ENCODE assay signal across 30 cellular contexts in the genomic region with DNA sequence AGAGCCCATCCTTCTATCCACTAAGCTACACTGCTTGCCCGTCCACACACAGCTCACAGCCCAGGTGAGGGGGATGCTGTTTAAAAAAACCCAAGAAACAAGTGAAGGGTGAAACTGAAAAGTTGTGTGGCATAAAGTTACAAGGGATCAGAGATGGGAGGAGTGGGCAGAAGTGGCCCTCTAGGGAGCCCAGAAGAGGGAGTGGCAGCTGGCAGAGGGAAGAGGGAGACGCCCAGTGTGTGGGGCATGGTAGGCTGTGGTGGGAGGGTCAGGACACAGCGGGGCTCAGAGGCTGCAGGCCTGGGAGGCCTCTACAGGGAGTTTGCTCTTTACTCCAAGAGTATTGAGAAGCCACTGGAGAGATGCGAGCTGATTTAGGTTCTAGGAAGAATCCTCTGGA. TPM values are rescaled to one million over a fixed set of nuclear protein-coding genes. Genes with fewer than 3 reads are reported as not detected.
"Had no signal": no experiment of that assay in that cellular context is flagged by ENCODE, and none has a peak within 500 bp of the region (broad histone marks: within the 10 kb centered on the region; RNA-seq: fewer than 3 reads in every experiment).

No MANE protein-coding gene starts in this region.

- H3K4me1 ChIP-seq: psoas muscle, right atrium auricular region, right lobe of liver, stomach, testis, thyroid gland, transverse colon, upper lobe of left lung, vagina had no signal

- H3K4me3 ChIP-seq: left ventricle myocardium inferior, lung, psoas muscle, right atrium auricular region, right lobe of liver, smooth muscle cell, stomach, testis, thyroid gland, transverse colon, upper lobe of left lung, vagina had no signal

- H3K36me3 ChIP-seq: left ventricle myocardium inferior, neutrophil, right atrium auricular region, right lobe of liver, stomach, thyroid gland, transverse colon, upper lobe of left lung, vagina had no signal

- H3K4me3 Mint-ChIP-seq: immature natural killer cell; mesothelial cell of epicardium; natural killer cell; nephron progenitor cell; stimulated activated naive B cell treated with anti-CD40 and anti-IgM and Interleukin-4, amounts not matched to agents 10 μg/mL and 1 μg/mL and 100 μg/mL, for 72 hours had no signal

- ATAC-seq: left colon; natural killer cell; psoas muscle; right lobe of liver; stimulated activated naive B cell treated with anti-CD40 and anti-IgM and Interleukin-4, amounts not matched to agents 10 μg/mL and 1 μg/mL and 100 μg/mL, for 72 hours; stimulated activated naive CD8-positive, alpha-beta T cell treated with anti-CD3 and anti-CD28 coated beads, Interleukin-15, Interleukin-2, amounts not matched to agents 100 U/mL and 50 U/mL, for 24 hours had no signal

- DNase-seq: immature natural killer cell; kidney; left colon; left ventricle myocardium inferior; mesendoderm; naive B cell; natural killer cell; nephron progenitor cell; occipital lobe; psoas muscle; right lobe of liver; stimulated activated CD4-positive, alpha-beta T cell treated with anti-CD3 and anti-CD28 coated beads, Interleukin-1b, Interleukin-23, amount 100 ng/mL, for 48 hours; stimulated activated CD4-positive, alpha-beta T cell treated with anti-CD3 and anti-CD28 coated beads, Interleukin-2, amount 100 ng/mL, for 48 hours; stimulated activated CD4-positive, alpha-beta T cell treated with anti-CD3 and anti-CD28 coated beads, Interleukin-4, amount 100 ng/mL, for 4 hours; stimulated activated CD8-positive, alpha-beta memory T cell treated with anti-CD3 and anti-CD28 coated beads, Interleukin-4, amount 100 ng/mL, for 48 hours; stimulated activated naive B cell treated with anti-CD40 and anti-IgM and Interleukin-4, amounts not matched to agents 10 μg/mL and 1 μg/mL and 100 μg/mL, for 72 hours; stimulated activated naive CD8-positive, alpha-beta T cell treated with anti-CD3 and anti-CD28 coated beads, Interleukin-15, Interleukin-2, amounts not matched to agents 100 U/mL and 50 U/mL, for 24 hours; stomach; testis; thyroid gland; transverse colon; upper lobe of left lung had no signal

- H3K9me3 ChIP-seq: neutrophil, psoas muscle, right lobe of liver, testis, thyroid gland, transverse colon, vagina had no signal

- H3K27ac ChIP-seq: left ventricle myocardium inferior, neutrophil, parathyroid adenoma, psoas muscle, right atrium auricular region, right lobe of liver, stomach, testis, thyroid gland, transverse colon, upper lobe of left lung, vagina had no signal

- H3K36me3 Mint-ChIP-seq: mesothelial cell of epicardium, natural killer cell had no signal

- H3K4me1 Mint-ChIP-seq: immature natural killer cell; naive B cell; natural killer cell; stimulated activated naive B cell treated with anti-CD40 and anti-IgM and Interleukin-4, amounts not matched to agents 10 μg/mL and 1 μg/mL and 100 μg/mL, for 72 hours had no signal

- H3K27ac Mint-ChIP-seq: immature natural killer cell; mesothelial cell of epicardium; naive B cell; natural killer cell; nephron progenitor cell; stimulated activated naive B cell treated with anti-CD40 and anti-IgM and Interleukin-4, amounts not matched to agents 10 μg/mL and 1 μg/mL and 100 μg/mL, for 72 hours had no signal

RNA-seq across cellular contexts. Expression of a gene that starts 30.1 kb away (rescaled TPM):
- total RNA-seq: osteocyte had no signal
